Comparison of ENCODE assay signal across 8 cellular contexts in genomic region chr10:131885391-131886165, GRCh38. TPM values are rescaled to one million over a fixed set of nuclear protein-coding genes. Genes with fewer than 3 reads are reported as not detected.
DNase-seq lines count a peak whose midpoint lies in the region; ATAC-seq and TF ChIP-seq lines count a peak whose summit lies in the region.

No MANE protein-coding gene starts in this region.

- H3K4ac ChIP-seq in H9 (ENCODE audit: low read depth, low read length): no peak overlapping the region

- no peak overlapping the region for H3T11ph ChIP-seq in H9 (ENCODE audit: low read length)

- no peak overlapping the region for H2BK12ac ChIP-seq in H9 (ENCODE audit: insufficient read length, low read depth, low read length)

- no peak overlapping the region for H2AK5ac ChIP-seq in H9 (ENCODE audit: insufficient read length, low read length)

- POLR2A ChIA-PET in activated CD4-positive, alpha-beta T cell treated with anti-CD3 and anti-CD28 coated beads, Interleukin-2, amount 10 ng/mL, durations not matched to agents 7 days and 5 days (lab: Charles Lee): interaction anchor here (1.0 kb wide), 1 partner anchor 137 kb away, joined by 3 read pairs; no protein-coding TSS in a partner anchor

- no peak overlapping the region for H3K4me3 Mint-ChIP-seq in H9
- H3K4me3 Mint-ChIP-seq in activated CD4-positive, alpha-beta T cell treated with anti-CD3 and anti-CD28 coated beads, Interleukin-2, amount 10 ng/mL, durations not matched to agents 7 days and 5 days: no peak overlapping the region

- H3K27me3 ChIP-seq in GM06990 (replicated peaks; ENCODE audit: control insufficient read depth, insufficient read depth, low read length) (no peaks in the 10 kb centered on the region), H9 (ENCODE audit: insufficient read depth, low read length) (no peaks in the 10 kb centered on the region), MM.1S (replicated peaks; ENCODE audit: insufficient read depth, low read length) (peaks cover 2% of the 10 kb centered on the region; the same call in 1 of the 2 replicates), colonic mucosa (no peaks in the 10 kb centered on the region), lung (ENCODE audit: control insufficient read depth, insufficient read depth) (no peaks in the 10 kb centered on the region)

- no peaks in the 10 kb centered on the region for H3K23me2 ChIP-seq in H9 (ENCODE audit: insufficient read length, low read depth, low read length, poor library complexity, severe bottlenecking)

- H3K27ac Mint-ChIP-seq in H9: no peak overlapping the region
- no peak overlapping the region for H3K27ac Mint-ChIP-seq in activated CD4-positive, alpha-beta T cell treated with anti-CD3 and anti-CD28 coated beads, Interleukin-2, amount 10 ng/mL, durations not matched to agents 7 days and 5 days

- H3K9me3 ChIP-seq in H9 (ENCODE audit: control insufficient read depth, low read depth, low read length) (no peaks in the 10 kb centered on the region), MM.1S (replicated peaks; ENCODE audit: insufficient read depth, low read length) (no peaks in the 10 kb centered on the region), colonic mucosa (no peaks in the 10 kb centered on the region), lung (ENCODE audit: control insufficient read depth in 2 of 2, insufficient read depth in 1 of 2, low read length in 1 of 2) (peaks cover 0 to 12% of the 10 kb centered on the region in 2 donors)

- H4K20me1 ChIP-seq in H9 (ENCODE audit: control insufficient read depth, insufficient read depth, insufficient read length) (peaks cover 2% of the 10 kb centered on the region), MM.1S (ENCODE audit: insufficient read depth, low read length) (no peaks in the 10 kb centered on the region)

- peak; percentile 99 for ATAC-seq in lung (ENCODE audit: insufficient read depth, low FRiP score)

- H3K9ac ChIP-seq in H9 (ENCODE audit: extremely low read depth, insufficient read length, low read length) (no peak overlapping the region), MM.1S (ENCODE audit: low read length) (no peak overlapping the region), colonic mucosa (ENCODE audit: low read depth in 2 of 2, low read length in 2 of 2) (no peak overlapping the region)

- H2BK120ac ChIP-seq in H9 (ENCODE audit: low read depth, low read length, poor library complexity, severe bottlenecking): no peak overlapping the region

- no peak overlapping the region for H4K91ac ChIP-seq in H9 (ENCODE audit: insufficient read length, low read depth, low read length)

- no peak overlapping the region for H4K5ac ChIP-seq in H9 (ENCODE audit: insufficient read length, low read depth, low read length)

- peaks cover 2% of the 10 kb centered on the region; the same call in 1 of the 2 replicates for H3K27me3 Mint-ChIP-seq in H9 (ENCODE audit: low read depth)
- no peaks in the 10 kb centered on the region for H3K27me3 Mint-ChIP-seq in activated CD4-positive, alpha-beta T cell treated with anti-CD3 and anti-CD28 coated beads, Interleukin-2, amount 10 ng/mL, durations not matched to agents 7 days and 5 days

- no peak overlapping the region for H3K23ac ChIP-seq in H9 (ENCODE audit: insufficient read length, low read depth, low read length)

- peaks cover 0 to 5% (median 0%) of the 10 kb centered on the region in 3 experiments; a peak in 2 of 7 replicates for H3K36me3 Mint-ChIP-seq in H9 (ENCODE audit: insufficient read depth in 1 of 3, low read depth in 3 of 3)
- H3K36me3 Mint-ChIP-seq in activated CD4-positive, alpha-beta T cell treated with anti-CD3 and anti-CD28 coated beads, Interleukin-2, amount 10 ng/mL, durations not matched to agents 7 days and 5 days (ENCODE audit: low read depth): no peaks in the 10 kb centered on the region

- TF ChIP-seq CTCF in GM06990 (IDR thresholded peaks at IDR 0.05; ENCODE audit: insufficient read depth, low read length, poor library complexity, severe bottlenecking) (peak; percentile 99), H9 (conservative IDR thresholded peaks at IDR 0.05) (peak; percentile 97), MM.1S (IDR thresholded peaks at IDR 0.05; ENCODE audit: low read length) (peak; percentile 58), colonic mucosa (IDR thresholded peaks at IDR 0.05) (peak; percentile 91), lung (IDR thresholded peaks at IDR 0.05; ENCODE audit: control extremely low read depth, extremely low read depth) (peak; percentile 99)

- H3K4me2 ChIP-seq in H9 (ENCODE audit: insufficient read depth, insufficient read length, low read length) (no peak overlapping the region), MM.1S (ENCODE audit: low read depth, low read length) (no peak overlapping the region)

- DNase-seq in GM06990 (ENCODE audit: extremely low read depth, insufficient read length) (peak; percentile 67), H9 (peak; percentile 88), MM.1S (peak; percentile 22), colonic mucosa (peak; percentile 81), lung (ENCODE audit: low spot score) (peak; percentile 81), DMS153 treated with DMSO at 0.1 percent for 48 hours (lab: John Stamatoyannopoulos, UW; ENCODE audit: unreplicated experiment) (no peak)
- DNase-seq in activated CD4-positive, alpha-beta T cell treated with anti-CD3 and anti-CD28 coated beads, Interleukin-2, amount 10 ng/mL, durations not matched to agents 7 days and 5 days: peak; percentile 84
- DNase-seq in stimulated activated CD8-positive, alpha-beta memory T cell treated with anti-CD3 and anti-CD28 coated beads, Interleukin-15, amount 100 ng/mL, for 4 hours (ENCODE audit: low read depth in 2 of 2): peak; percentile 51 to 62

- CTCF ChIA-PET in activated CD4-positive, alpha-beta T cell treated with anti-CD3 and anti-CD28 coated beads, Interleukin-2, amount 10 ng/mL, durations not matched to agents 7 days and 5 days (lab: Charles Lee): interaction anchor here (0.7 to 1.5 kb wide), 13 partner anchors 10 to 361 kb away, joined by 3 to 30 read pairs (median 4); partner anchors contain the start of gene PPP2R2D

- intact Hi-C loops in colonic mucosa (cut with DNase I): loop anchor here (2.0 to 5.0 kb wide), 2 partner anchors 137 to 257 kb away; no protein-coding TSS in a partner anchor

- no peak overlapping the region for H3K27ac ChIP-seq in H9 (ENCODE audit: insufficient read length, low read depth, low read length)
- H3K27ac ChIP-seq in MM.1S (ENCODE audit: low read length): no peak overlapping the region
- no peak overlapping the region for H3K27ac ChIP-seq in colonic mucosa
- no peak overlapping the region for H3K27ac ChIP-seq in lung (ENCODE audit: low read depth in 1 of 2, low read length in 1 of 2)

- no peaks in the 10 kb centered on the region for H3K79me1 ChIP-seq in H9 (ENCODE audit: insufficient read depth, low read depth, low read length, poor library complexity, severe bottlenecking)

- H3K4me3 ChIP-seq in GM06990 (replicated peaks; ENCODE audit: low read depth, low read length) (no peak overlapping the region), MM.1S (ENCODE audit: low read length) (no peak overlapping the region), colonic mucosa (no peak overlapping the region), lung (no peak overlapping the region)

- H3K4me1 Mint-ChIP-seq in H9: peaks cover 0 to 2% of the 10 kb centered on the region in 2 experiments; a peak in 2 of 4 replicates
- H3K4me1 Mint-ChIP-seq in activated CD4-positive, alpha-beta T cell treated with anti-CD3 and anti-CD28 coated beads, Interleukin-2, amount 10 ng/mL, durations not matched to agents 7 days and 5 days: peaks cover 11% of the 10 kb centered on the region

- no peaks in the 10 kb centered on the region for H3K9me2 ChIP-seq in MM.1S (replicated peaks; ENCODE audit: insufficient read depth, low read length)

- H3K36me3 ChIP-seq in GM06990 (ENCODE audit: control insufficient read depth, insufficient read depth, low read length) (no peaks in the 10 kb centered on the region), MM.1S (replicated peaks; ENCODE audit: insufficient read depth, low read length) (no peaks in the 10 kb centered on the region), colonic mucosa (no peaks in the 10 kb centered on the region), lung (ENCODE audit: control insufficient read depth in 2 of 2, insufficient read depth in 2 of 2, low read length in 2 of 2) (no peaks in the 10 kb centered on the region)

- H3K4me1 ChIP-seq in H9 (ENCODE audit: insufficient read depth, low read length) (no peaks in the 10 kb centered on the region), MM.1S (ENCODE audit: low read length) (no peaks in the 10 kb centered on the region), colonic mucosa (peaks cover 3% of the 10 kb centered on the region), lung (ENCODE audit: control insufficient read depth in 2 of 2, insufficient read depth in 2 of 2, low read length in 2 of 2) (peaks cover 0 to 2% of the 10 kb centered on the region in 2 donors)

- H2BK5ac ChIP-seq in H9 (ENCODE audit: insufficient read length, low read length): no peak overlapping the region

- no peak overlapping the region for H3K18ac ChIP-seq in H9 (ENCODE audit: insufficient read length, low read depth, low read length)

- H2AFZ ChIP-seq in H9 (ENCODE audit: low read length) (no peak overlapping the region), MM.1S (ENCODE audit: low read length) (no peak overlapping the region)

- no CpG with 5 or more reads among the region's 25 CpGs for WGBS in H9 (ENCODE audit: extremely low coverage, insufficient read length, low lambda C conversion rate)
- 16 to 18% methylated on average over 25 of the region's 25 CpGs for WGBS in lung, 2 donors

- H3K56ac ChIP-seq in H9 (ENCODE audit: insufficient read length, low read depth, low read length): no peak overlapping the region

- H3K9me3 Mint-ChIP-seq in H9: peaks cover 11 to 15% of the 10 kb centered on the region in 2 experiments
- H3K9me3 Mint-ChIP-seq in activated CD4-positive, alpha-beta T cell treated with anti-CD3 and anti-CD28 coated beads, Interleukin-2, amount 10 ng/mL, durations not matched to agents 7 days and 5 days: peaks cover 6% of the 10 kb centered on the region

- no peak overlapping the region; the same call in 1 of the 2 replicates for H3K14ac ChIP-seq in H9 (ENCODE audit: insufficient read depth, low read length)

- H2BK20ac ChIP-seq in H9 (ENCODE audit: low read depth, low read length, poor library complexity, severe bottlenecking): no peak overlapping the region

- no peak overlapping the region for H4K8ac ChIP-seq in H9 (replicated peaks; ENCODE audit: insufficient read length, low read depth, low read length)

- H2BK15ac ChIP-seq in H9 (ENCODE audit: low read depth, low read length): no peak overlapping the region

- no peaks in the 10 kb centered on the region for H3K79me2 ChIP-seq in H9 (ENCODE audit: insufficient read depth, low read length)
- H3K79me2 ChIP-seq in MM.1S (ENCODE audit: low read length): no peaks in the 10 kb centered on the region

- H3F3A ChIP-seq in MM.1S (ENCODE audit: insufficient read depth, low read length): no peaks in the 10 kb centered on the region

RNA-seq across cellular contexts. Expression of gene PPP2R2D, which starts 15.2 kb away (rescaled TPM):
- total RNA-seq in H9 (2021): 33.8 and 35.1 TPM in 2 replicates
- 10 to 100 TPM; 38.5 to 43.1 TPM for total RNA-seq in activated CD4-positive, alpha-beta T cell treated with anti-CD3 and anti-CD28 coated beads, Interleukin-2, amount 10 ng/mL, durations not matched to agents 7 days and 5 days
- 10 to 100 TPM; 28.1 to 30.6 TPM for total RNA-seq in colonic mucosa
- total RNA-seq in lung: 10 to 100 TPM; 22.1 to 51.4 TPM
- 10 to 100 TPM; 15.6 to 22.0 TPM for polyA plus RNA-seq in lung
